In the genomic region with DNA sequence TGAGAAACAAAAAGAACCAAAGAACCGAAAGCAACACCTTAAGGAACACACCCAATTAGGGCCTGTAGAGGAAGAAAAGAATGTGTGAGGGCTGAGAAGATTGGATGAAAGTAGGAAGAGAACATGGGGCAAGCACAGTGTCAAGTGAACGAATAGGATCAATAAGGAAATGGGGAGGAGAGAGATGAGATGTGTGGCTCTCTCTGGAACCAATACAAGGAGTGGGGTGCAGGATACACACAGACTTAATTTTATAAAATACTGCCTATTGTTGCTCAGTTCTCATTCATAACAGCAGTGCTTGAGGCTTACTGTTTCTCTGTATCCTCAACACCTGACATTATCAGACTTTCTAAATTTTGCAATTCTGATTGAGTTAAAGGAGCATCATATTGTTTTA, we compare ENCODE assay signal across 35 cellular contexts.
"Had no signal": no experiment of that assay in that cellular context is flagged by ENCODE, and none has a peak within 500 bp of the region (broad histone marks: within the 10 kb centered on the region; RNA-seq: fewer than 3 reads in every experiment).

No MANE protein-coding gene starts in this region.

- DNase-seq: Karpas-422, Kasumi-1, MG63, MM.1S, MV-4-11, NCI-H1048, NCI-H1092, NCI-H1092 treated with DMSO at 0.1 percent for 48 hours, NCI-H1105, NCI-H1105 treated with DMSO at 0.1 percent for 48 hours, NCI-H1417, NCI-H1417 treated with DMSO at 0.1 percent for 48 hours, NCI-H1436, NCI-H1436 treated with DMSO at 0.1 percent for 48 hours, NCI-H146, NCI-H1694, NCI-H1694 treated with DMSO at 0.1 percent for 48 hours, NCI-H187, NCI-H187 treated with DMSO at 0.1 percent for 48 hours, NCI-H1930, NCI-H2029, NCI-H2029 treated with DMSO at 0.1 percent for 48 hours, NCI-H2081, NCI-H2081 treated with DMSO at 0.1 percent for 48 hours, NCI-H2107, NCI-H2171, NCI-H2171 treated with DMSO at 0.1 percent for 48 hours, NCI-H2227 treated with DMSO at 0.1 percent for 48 hours, NCI-H226, NCI-H345, NCI-H446, NCI-H446 treated with DMSO at 0.1 percent for 48 hours, NCI-H510A, NCI-H510A treated with DMSO at 0.1 percent for 48 hours, NCI-H524 had no signal

- H3K4me3 ChIP-seq: MG63 had no signal

- H3K36me3 ChIP-seq: MG63 had no signal

- H3K27me3 ChIP-seq: MG63 had no signal
